21 cellular contexts compared by ENCODE assay signal in the genomic region with DNA sequence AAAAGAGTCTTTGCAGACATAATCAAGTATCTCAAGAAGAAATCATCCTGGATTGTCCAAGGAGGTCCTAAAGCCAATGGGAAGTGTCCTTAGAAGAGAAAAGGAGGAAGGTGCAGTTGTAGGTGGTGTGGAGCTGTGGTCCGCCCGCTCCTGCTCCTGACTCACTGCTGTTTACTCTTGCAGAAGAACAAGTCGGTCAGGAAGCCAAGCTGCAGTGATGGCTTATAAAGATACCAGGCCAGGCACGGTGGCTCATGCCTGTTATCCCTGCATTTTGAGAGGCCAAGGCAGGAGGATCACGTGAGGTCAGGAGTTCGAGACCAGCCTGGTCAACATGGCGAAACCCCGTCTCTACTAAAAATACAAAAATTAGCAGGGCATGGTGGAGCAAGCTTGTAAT.
DNase-seq lines count a peak whose midpoint lies in the region; ATAC-seq and TF ChIP-seq lines count a peak whose summit lies in the region.
"Had no signal": no experiment of that assay in that cellular context is flagged by ENCODE, and none has a peak within 500 bp of the region (broad histone marks: within the 10 kb centered on the region; RNA-seq: fewer than 3 reads in every experiment).

No MANE protein-coding gene starts in this region.

- no peak overlapping the region for H3K4me3 Mint-ChIP-seq in immature natural killer cell
- H3K4me3 Mint-ChIP-seq: CD8-positive, alpha-beta T cell; HFFc6; IgD-negative memory B cell had no signal

- H3K9me3 Mint-ChIP-seq in immature natural killer cell, result no peaks in the 10 kb centered on the region
- H3K9me3 Mint-ChIP-seq: CD8-positive, alpha-beta T cell; HFFc6 had no signal

- no peak for TF ChIP-seq CTCF in VCaP (conservative IDR thresholded peaks at IDR 0.05)

- peaks cover 0 to 3% (median 0%) of the 10 kb centered on the region in 3 donors for H3K27me3 Mint-ChIP-seq in immature natural killer cell (ENCODE audit: low read depth in 3 of 3)

- H3K36me3 Mint-ChIP-seq in immature natural killer cell, result no peaks in the 10 kb centered on the region
- H3K36me3 Mint-ChIP-seq: CD8-positive, alpha-beta T cell had no signal

- DNase-seq in DMS53 (lab: John Stamatoyannopoulos, UW) (peak; percentile 8), DMS53 treated with DMSO at 0.1 percent for 48 hours (lab: John Stamatoyannopoulos, UW; ENCODE audit: unreplicated experiment) (no peak), glomerular visceral epithelial cell (ENCODE audit: extremely low spot score) (peak; percentile 28), immature natural killer cell (no peak), medulla oblongata (ENCODE audit: extremely low spot score) (no peak)
- DNase-seq: 8988T; CD8-positive, alpha-beta T cell; DND-41; GF-D8; HFFc6; NCI-H1417; NCI-H2029; NCI-H2171; NCI-H446; NCI-H69; RPMI8226 had no signal

- ATAC-seq in HG03439 (IDR thresholded peaks at IDR 0.05; ENCODE audit: unreplicated experiment) (no peak), GM19351 (IDR thresholded peaks at IDR 0.05; ENCODE audit: unreplicated experiment) (no peak)
- ATAC-seq: CD8-positive, alpha-beta T cell had no signal

- H3K27ac Mint-ChIP-seq in immature natural killer cell, result no peak overlapping the region
- H3K27ac Mint-ChIP-seq: CD8-positive, alpha-beta T cell; HFFc6; IgD-negative memory B cell had no signal

- 0 out of 2 replicates have a peak overlapping the region, but pooled peaks have one; percentile 14 for H3K27ac ChIP-seq in VCaP
- H3K27ac ChIP-seq: SJSA1 had no signal

- H3K4me1 Mint-ChIP-seq in immature natural killer cell, result no peaks in the 10 kb centered on the region
- H3K4me1 Mint-ChIP-seq: IgD-negative memory B cell had no signal

Comparison
In these comparisons a context has a peak if more than half of its experiments do, and no peak if none do; other contexts are left out.
1. DNase-seq: peak in DMS53 (single experiment) and glomerular visceral epithelial cell (single experiment); none in DMS53 treated with DMSO at 0.1 percent for 48 hours (single experiment), immature natural killer cell (0 of 3) and medulla oblongata (single experiment).